In genomic region chr1:4273747-4274146, GRCh38 we compare ENCODE assay signal across 11 cellular contexts.
"Had no signal": no experiment of that assay in that cellular context is flagged by ENCODE, and none has a peak within 500 bp of the region (broad histone marks: within the 10 kb centered on the region; RNA-seq: fewer than 3 reads in every experiment).

No MANE protein-coding gene starts in this region.

- H3K36me3 ChIP-seq: HAP-1 had no signal

- ATAC-seq: GM23338, HCT116 had no signal

- H3K4me1 ChIP-seq: HAP-1 had no signal

- H3K4me2 ChIP-seq: GM23338 had no signal

- H3K27ac ChIP-seq: GM23248 had no signal

- H3K27ac Mint-ChIP-seq: GM23338, H9, HFFc6 had no signal

- H3K9ac ChIP-seq: GM23248 had no signal

- DNase-seq: GM23248, GOT3, H7, H9, HCEC 1CT, HFFc6 had no signal

- FAIRE-seq: H1, H54 had no signal

- H3K9me3 ChIP-seq: HAP-1 had no signal

- H2AFZ ChIP-seq: GM23248, GM23338 had no signal

- H3K4me3 ChIP-seq: GM23248, GM23338, HAP-1 had no signal

- H3K4me3 Mint-ChIP-seq: GM23338, H9, HFFc6 had no signal
